ENCODE assay signal across 1 cellular context in genomic region chr1:234605983-234606730, GRCh38.
A peak's percentile ranks its signal among the peaks of the same experiment; 100 is the strongest.
TF ChIP-seq lines count a peak whose summit lies in the region.

No MANE protein-coding gene starts in this region.

TF ChIP-seq in IMR-90, 13 proteins besides CTCF, POLR2A, EP300 and RAD21:
- TF ChIP-seq MAFK (IDR thresholded peaks at IDR 0.05; ENCODE audit: low read depth, low read length) (no peak), RFX5 (IDR thresholded peaks at IDR 0.05; ENCODE audit: low read depth, low read length) (no peak), MAZ (IDR thresholded peaks at IDR 0.05; ENCODE audit: borderline replicate concordance, low read depth, low read length) (no peak), USF2 (IDR thresholded peaks at IDR 0.05; ENCODE audit: low read depth, low read length) (peak; percentile 78), BHLHE40 (IDR thresholded peaks at IDR 0.05; ENCODE audit: low read depth, low read length) (0 out of 2 replicates have a peak, but pooled peaks have one; percentile 19), RCOR1 (IDR thresholded peaks at IDR 0.05; ENCODE audit: insufficient replicate concordance, low read length) (no peak), MXI1 (IDR thresholded peaks at IDR 0.05; ENCODE audit: borderline replicate concordance, low read depth, low read length) (peak; percentile 66), SMC3 (IDR thresholded peaks at IDR 0.05; ENCODE audit: low read depth, low read length) (no peak), CEBPB (IDR thresholded peaks at IDR 0.05; ENCODE audit: low read depth, low read length) (no peak), FOS (IDR thresholded peaks at IDR 0.05; ENCODE audit: low read depth, low read length) (no peak)
